In the genomic region with DNA sequence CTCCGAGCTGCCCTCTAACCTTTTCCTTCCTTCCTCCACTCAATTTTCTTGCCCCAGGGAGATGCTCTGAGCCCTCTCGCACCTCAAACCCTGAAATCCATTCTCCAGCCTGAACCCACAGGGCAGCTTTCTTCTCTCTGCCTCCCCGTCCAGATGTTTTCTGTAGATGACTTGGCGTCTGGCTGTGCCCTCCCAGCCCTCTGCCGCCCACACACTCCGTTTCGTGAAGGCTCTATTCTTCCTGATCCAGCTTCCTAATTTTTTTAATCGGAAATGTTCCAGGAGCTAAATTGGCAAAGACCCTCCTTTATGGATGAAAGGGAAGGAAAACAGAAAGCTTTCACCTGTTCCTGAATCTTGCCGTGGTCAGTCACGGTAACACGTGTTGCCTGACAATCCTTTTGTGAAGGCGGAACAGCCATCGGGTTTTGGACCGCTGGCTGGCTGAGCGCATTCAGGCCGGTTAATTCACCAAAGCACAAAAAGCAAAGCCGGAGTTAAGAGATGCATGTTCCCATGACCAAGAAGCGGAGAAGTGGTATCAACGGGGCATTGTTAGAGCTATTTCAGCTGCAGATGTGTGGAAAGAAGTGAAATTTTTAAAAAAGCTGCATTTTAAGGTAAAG, we compare ENCODE assay signal across 19 cellular contexts.
"Had no signal": no experiment of that assay in that cellular context is flagged by ENCODE, and none has a peak within 500 bp of the region (broad histone marks: within the 10 kb centered on the region; RNA-seq: fewer than 3 reads in every experiment).

No MANE protein-coding gene starts in this region.

- H3K27ac ChIP-seq: brain microvascular endothelial cell, heart left ventricle, pancreas, upper lobe of left lung had no signal

- DNase-seq: activated B cell treated with CpG ODN at 0.5 μM for 24 hours; activated CD4-positive, alpha-beta T cell treated with anti-CD3 and anti-CD28 coated beads, Interleukin-2, amount 10 ng/mL, durations not matched to agents 7 days and 5 days; activated CD8-positive, alpha-beta memory T cell treated with anti-CD3 and anti-CD28 coated beads for 24 hours; amygdala; brain microvascular endothelial cell; cerebellar nuclear complex; dermis blood vessel endothelial cell; erythroblast; heart left ventricle; mammary epithelial cell; stimulated activated CD4-positive, alpha-beta T cell treated with anti-CD3 and anti-CD28 coated beads, Interleukin-4, amount 100 ng/mL, for 1 hour; stimulated activated CD8-positive, alpha-beta memory T cell treated with anti-CD3 and anti-CD28 coated beads, Interleukin-4, amount 100 ng/mL, for 48 hours; stimulated activated naive CD8-positive, alpha-beta T cell treated with anti-CD3 and anti-CD28 coated beads, Interleukin-15, Interleukin-2, amounts not matched to agents 100 U/mL and 50 U/mL, for 24 hours; T-helper 2 cell had no signal

- H3K27me3 Mint-ChIP-seq: activated B cell treated with CpG ODN at 0.5 μM for 24 hours had no signal

- H3K4me3 ChIP-seq: heart left ventricle, pancreas, upper lobe of left lung had no signal

- H3K27ac Mint-ChIP-seq: activated B cell treated with CpG ODN at 0.5 μM for 24 hours; natural killer cell treated with Interleukin-12 subunit alpha and Interleukin-12 subunit beta and Interleukin-15 and Interleukin-18, amount 100 ng/mL, for 72 hours had no signal

- H3K36me3 Mint-ChIP-seq: natural killer cell treated with Interleukin-12 subunit alpha and Interleukin-12 subunit beta and Interleukin-15 and Interleukin-18, amount 100 ng/mL, for 72 hours had no signal

- H3K36me3 ChIP-seq: brain microvascular endothelial cell, heart left ventricle, pancreas, upper lobe of left lung had no signal

- H3K27me3 ChIP-seq: pancreas had no signal

- H3K9me3 Mint-ChIP-seq: activated B cell treated with CpG ODN at 0.5 μM for 24 hours; activated CD4-positive, alpha-beta T cell treated with anti-CD3 and anti-CD28 coated beads, Interleukin-2, amount 10 ng/mL, durations not matched to agents 7 days and 5 days; natural killer cell treated with Interleukin-12 subunit alpha and Interleukin-12 subunit beta and Interleukin-15 and Interleukin-18, amount 100 ng/mL, for 72 hours had no signal

- ATAC-seq: activated naive CD4-positive, alpha-beta T cell treated with anti-CD3 and anti-CD28 coated beads, Interleukin-2, amount 50 U/mL, for 72 hours; heart left ventricle; left lobe of liver; natural killer cell treated with Interleukin-12 subunit alpha and Interleukin-12 subunit beta and Interleukin-15 and Interleukin-18, amount 100 ng/mL, for 72 hours; pancreas; stimulated activated naive CD8-positive, alpha-beta T cell treated with anti-CD3 and anti-CD28 coated beads, Interleukin-15, Interleukin-2, amounts not matched to agents 100 U/mL and 50 U/mL, for 24 hours had no signal

- H3K4me3 Mint-ChIP-seq: activated B cell treated with CpG ODN at 0.5 μM for 24 hours; activated CD4-positive, alpha-beta T cell treated with anti-CD3 and anti-CD28 coated beads, Interleukin-2, amount 10 ng/mL, durations not matched to agents 7 days and 5 days; natural killer cell treated with Interleukin-12 subunit alpha and Interleukin-12 subunit beta and Interleukin-15 and Interleukin-18, amount 100 ng/mL, for 72 hours had no signal

- H3K9me3 ChIP-seq: heart left ventricle, pancreas, upper lobe of left lung had no signal
